ENCODE assay signal across 19 cellular contexts in genomic region chr12:104470521-104470920, GRCh38.
"Had no signal": no experiment of that assay in that cellular context is flagged by ENCODE, and none has a peak within 500 bp of the region (broad histone marks: within the 10 kb centered on the region; RNA-seq: fewer than 3 reads in every experiment).

No MANE protein-coding gene starts in this region.

- H3K27ac Mint-ChIP-seq: mesothelial cell of epicardium had no signal

- H3K9me3 Mint-ChIP-seq: mesothelial cell of epicardium, neural crest cell had no signal

- H3K4me3 ChIP-seq: ascending aorta, gastrocnemius medialis, lung, thyroid gland had no signal

- H3K36me3 ChIP-seq: ascending aorta, gastrocnemius medialis, thyroid gland had no signal

- H3K4me1 ChIP-seq: ascending aorta, gastrocnemius medialis had no signal

- ATAC-seq: activated CD4-positive, CD25-positive, alpha-beta regulatory T cell treated with anti-CD3 and anti-CD28 coated beads, Interleukin-2, amount 50 U/mL, for 24 hours; esophagus mucosa; gastrocnemius medialis; left lobe of liver had no signal

- H3K9me3 ChIP-seq: ascending aorta, gastrocnemius medialis, thyroid gland had no signal

- H3K36me3 Mint-ChIP-seq: mesothelial cell of epicardium had no signal

- H3K27ac ChIP-seq: ascending aorta, gastrocnemius medialis, thyroid gland had no signal

- FAIRE-seq: kidney had no signal

- H3K27me3 ChIP-seq: ascending aorta, gastrocnemius medialis, thyroid gland had no signal

- DNase-seq: activated CD4-positive, alpha-beta T cell treated with anti-CD3 and anti-CD28 coated beads, Interleukin-2, amount 50 U/mL, for 1 hour; activated T-cell treated with anti-CD3 and anti-CD28 coated beads for 4 hours; cerebellar nuclear complex; cortex of kidney; effector CD4-positive, alpha-beta T cell; gastrocnemius medialis; head of caudate nucleus; kidney; stimulated activated naive CD4-positive, alpha-beta T cell; thyroid gland had no signal

- H3K4me3 Mint-ChIP-seq: activated T-helper 1 cell treated with anti-CD3 and anti-CD28 coated beads, Interleukin-12 subunit alpha, Interleukin-12 subunit beta, Interleukin-2, Interleukin-4 antibody, amounts not matched to agents 30 ng/mL and 10 ng/mL and 1 ng/mL, durations not matched to agents 14 hours and 24 hours and 36 hours; mesothelial cell of epicardium; neural crest cell; T-helper 1 cell treated with Interleukin-12 subunit alpha and Interleukin-12 subunit beta and Interleukin-4 antibody, amounts not matched to agents 30 μg/mL and 1 μg/mL, for 36 hours had no signal
